In genomic region chr4:93139118-93139517, GRCh38 we compare ENCODE assay signal across 24 cellular contexts.
"Had no signal": no experiment of that assay in that cellular context is flagged by ENCODE, and none has a peak within 500 bp of the region (broad histone marks: within the 10 kb centered on the region; RNA-seq: fewer than 3 reads in every experiment).

No MANE protein-coding gene starts in this region.

- H3K79me2 ChIP-seq: hepatocyte, parathyroid adenoma had no signal

- ATAC-seq: heart left ventricle; left cardiac atrium; left lung; naive thymus-derived CD8-positive, alpha-beta T cell; right lobe of liver; stimulated activated naive B cell treated with anti-CD40 and anti-IgM and Interleukin-4, amounts not matched to agents 10 μg/mL and 1 μg/mL and 100 μg/mL, for 72 hours had no signal

- H3K4me1 Mint-ChIP-seq: naive thymus-derived CD8-positive, alpha-beta T cell; stimulated activated naive B cell treated with anti-CD40 and anti-IgM and Interleukin-4, amounts not matched to agents 10 μg/mL and 1 μg/mL and 100 μg/mL, for 72 hours had no signal

- H3K4me3 Mint-ChIP-seq: naive thymus-derived CD8-positive, alpha-beta T cell; nephron progenitor cell; stimulated activated naive B cell treated with anti-CD40 and anti-IgM and Interleukin-4, amounts not matched to agents 10 μg/mL and 1 μg/mL and 100 μg/mL, for 72 hours; stimulated activated naive CD8-positive, alpha-beta T cell treated with anti-CD3 and anti-CD28 coated beads, Interleukin-15, Interleukin-2, amounts not matched to agents 100 ng/mL and 50 ng/mL, for 24 hours had no signal

- H3K4me2 ChIP-seq: hepatocyte had no signal

- H3K36me3 ChIP-seq: heart left ventricle, left lung, neutrophil, right lobe of liver, thoracic aorta, tibial nerve, upper lobe of left lung had no signal

- H3K36me3 Mint-ChIP-seq: naive thymus-derived CD8-positive, alpha-beta T cell; stimulated activated naive B cell treated with anti-CD40 and anti-IgM and Interleukin-4, amounts not matched to agents 10 μg/mL and 1 μg/mL and 100 μg/mL, for 72 hours had no signal

- H3K27me3 ChIP-seq: dorsolateral prefrontal cortex, heart left ventricle, hepatocyte, left lung, neutrophil, right lobe of liver, tibial nerve, upper lobe of left lung had no signal

- H2AFZ ChIP-seq: hepatocyte, parathyroid adenoma had no signal

- H3K9me3 ChIP-seq: heart left ventricle, left lung, neutrophil, right lobe of liver, thoracic aorta, tibial nerve, upper lobe of left lung had no signal

- H3K9ac ChIP-seq: parathyroid adenoma had no signal

- H3K27ac ChIP-seq: dorsolateral prefrontal cortex, heart left ventricle, hepatocyte, left lung, neutrophil, parathyroid adenoma, right lobe of liver, thoracic aorta, tibial nerve, upper lobe of left lung had no signal

- H3K9me3 Mint-ChIP-seq: nephron progenitor cell; stimulated activated naive B cell treated with anti-CD40 and anti-IgM and Interleukin-4, amounts not matched to agents 10 μg/mL and 1 μg/mL and 100 μg/mL, for 72 hours had no signal

- H3K27me3 Mint-ChIP-seq: naive thymus-derived CD8-positive, alpha-beta T cell; progenitor cell of endocrine pancreas; stimulated activated naive B cell treated with anti-CD40 and anti-IgM and Interleukin-4, amounts not matched to agents 10 μg/mL and 1 μg/mL and 100 μg/mL, for 72 hours; stimulated activated naive CD8-positive, alpha-beta T cell treated with anti-CD3 and anti-CD28 coated beads, Interleukin-15, Interleukin-2, amounts not matched to agents 100 ng/mL and 50 ng/mL, for 24 hours had no signal

- H3K4me1 ChIP-seq: heart left ventricle, left lung, parathyroid adenoma, right lobe of liver, tibial nerve, upper lobe of left lung had no signal

- H3K27ac Mint-ChIP-seq: naive thymus-derived CD8-positive, alpha-beta T cell; nephron progenitor cell; stimulated activated naive B cell treated with anti-CD40 and anti-IgM and Interleukin-4, amounts not matched to agents 10 μg/mL and 1 μg/mL and 100 μg/mL, for 72 hours; stimulated activated naive CD8-positive, alpha-beta T cell treated with anti-CD3 and anti-CD28 coated beads, Interleukin-15, Interleukin-2, amounts not matched to agents 100 ng/mL and 50 ng/mL, for 24 hours had no signal

- FAIRE-seq: colon, frontal cortex, islet of Langerhans, small intestine, urothelium cell line had no signal

- H3K4me3 ChIP-seq: dorsolateral prefrontal cortex, heart left ventricle, hepatocyte, left lung, right lobe of liver, thoracic aorta, tibial nerve, upper lobe of left lung had no signal

- DNase-seq: dorsolateral prefrontal cortex; effector CD4-positive, alpha-beta T cell; heart left ventricle; left cardiac atrium; left lung; naive thymus-derived CD8-positive, alpha-beta T cell; nephron progenitor cell; right lobe of liver; small intestine; stimulated activated CD4-positive, alpha-beta T cell treated with anti-CD3 and anti-CD28 coated beads, Interleukin-15, amount 100 ng/mL, for 24 hours; stimulated activated CD4-positive, alpha-beta T cell treated with anti-CD3 and anti-CD28 coated beads, Interleukin-2, amount 100 ng/mL, for 48 hours; stimulated activated naive B cell treated with anti-CD40 and anti-IgM and Interleukin-4, amounts not matched to agents 10 μg/mL and 1 μg/mL and 100 μg/mL, for 72 hours; upper lobe of left lung had no signal
